Comparison of ENCODE assay signal across 13 cellular contexts in genomic region chr16:2160915-2161551, GRCh38. TPM values are rescaled to one million over a fixed set of nuclear protein-coding genes. Genes with fewer than 3 reads are reported as not detected.
A peak's percentile ranks its signal among the peaks of the same experiment; 100 is the strongest.
DNase-seq lines count a peak whose midpoint lies in the region; ATAC-seq lines count a peak whose summit lies in the region.
"Had no signal": no experiment of that assay in that cellular context is flagged by ENCODE, and none has a peak within 500 bp of the region (broad histone marks: within the 10 kb centered on the region; RNA-seq: fewer than 3 reads in every experiment).

No MANE protein-coding gene starts in this region.

- H3K9me3 ChIP-seq in esophagus (ENCODE audit: control insufficient read depth in 2 of 2, insufficient read depth in 1 of 2, low read depth in 1 of 2, low read length in 1 of 2): no peaks in the 10 kb centered on the region
- H3K9me3 ChIP-seq in mucosa of stomach (ENCODE audit: control insufficient read depth, low read length): no peaks in the 10 kb centered on the region
- H3K9me3 ChIP-seq: body of pancreas, SJCRH30 had no signal

- H3K4me1 Mint-ChIP-seq in activated T-cell treated with anti-CD3 and anti-CD28 coated beads, Interleukin-2, amount 50 U/mL, for 24 hours (ENCODE audit: low read depth): peaks cover 34% of the 10 kb centered on the region

- 33 to 44% methylated on average over 16 to 20 of the region's 20 CpGs for WGBS in esophagus, 2 donors

- H3K27me3 ChIP-seq in esophagus (ENCODE audit: control insufficient read depth in 1 of 2, insufficient read depth in 2 of 2, low read length in 2 of 2) (no peaks in the 10 kb centered on the region), mucosa of stomach (ENCODE audit: control insufficient read depth, insufficient read depth, low read length) (no peaks in the 10 kb centered on the region)
- H3K27me3 ChIP-seq: body of pancreas, SJCRH30 had no signal

- ATAC-seq in HG03135 (IDR thresholded peaks at IDR 0.05; ENCODE audit: unreplicated experiment) (no peak), HG03439 (IDR thresholded peaks at IDR 0.05; ENCODE audit: unreplicated experiment) (no peak)
- ATAC-seq: body of pancreas had no signal

- H3K9ac ChIP-seq in mucosa of stomach (ENCODE audit: low read length): peak overlapping the region; percentile 22

- no peaks in the 10 kb centered on the region for H3K9me3 Mint-ChIP-seq in activated T-cell treated with anti-CD3 and anti-CD28 coated beads, Interleukin-2, amount 50 U/mL, for 24 hours
- H3K9me3 Mint-ChIP-seq: activated CD4-positive, alpha-beta memory T cell treated with anti-CD3 and anti-CD28 coated beads for 36 hours had no signal

- no peaks in the 10 kb centered on the region for H3K27me3 Mint-ChIP-seq in activated T-cell treated with anti-CD3 and anti-CD28 coated beads, Interleukin-2, amount 50 U/mL, for 24 hours
- H3K27me3 Mint-ChIP-seq: activated CD4-positive, alpha-beta memory T cell treated with anti-CD3 and anti-CD28 coated beads for 36 hours had no signal

- peak overlapping the region; percentile 40 for H3K27ac Mint-ChIP-seq in activated T-cell treated with anti-CD3 and anti-CD28 coated beads, Interleukin-2, amount 50 U/mL, for 24 hours
- H3K27ac Mint-ChIP-seq: activated CD4-positive, alpha-beta memory T cell treated with anti-CD3 and anti-CD28 coated beads for 36 hours had no signal

- no peak for DNase-seq in activated T-cell treated with anti-CD3 and anti-CD28 coated beads, Interleukin-2, amount 50 U/mL, for 24 hours
- no peak for DNase-seq in activated T-cell treated with anti-CD3 and anti-CD28 coated beads, Interleukin-2, amount 50 U/mL, for 48 hours
- DNase-seq in mesenteric fat pad (ENCODE audit: low spot score) (no peak), activated gamma-delta T cell (lab: John Stamatoyannopoulos, UW) (no peak)
- DNase-seq: activated CD4-positive, alpha-beta memory T cell treated with anti-CD3 and anti-CD28 coated beads for 36 hours; NCI-H1694 treated with DMSO at 0.1 percent for 48 hours; SJCRH30 had no signal

- peaks cover 27 to 64% of the 10 kb centered on the region in 2 donors for H3K4me1 ChIP-seq in esophagus (ENCODE audit: control insufficient read depth in 2 of 2, insufficient read depth in 2 of 2, low read length in 1 of 2)
- H3K4me1 ChIP-seq in mucosa of stomach (ENCODE audit: control insufficient read depth, insufficient read depth, low read length): peaks cover 77% of the 10 kb centered on the region
- H3K4me1 ChIP-seq: SJCRH30 had no signal

- peaks cover 4 to 10% of the 10 kb centered on the region in 2 donors for H3K36me3 ChIP-seq in esophagus (ENCODE audit: control insufficient read depth in 2 of 2, insufficient read depth in 2 of 2, low read length in 1 of 2)
- H3K36me3 ChIP-seq in mucosa of stomach (ENCODE audit: control insufficient read depth, insufficient read depth, low read length): peaks cover 2% of the 10 kb centered on the region

- H3K4me3 ChIP-seq in esophagus (ENCODE audit: low read depth in 1 of 2, low read length in 2 of 2) (no peak overlapping the region), mucosa of stomach (ENCODE audit: low read length) (no peak overlapping the region)
- H3K4me3 ChIP-seq: body of pancreas, SJCRH30 had no signal

- peaks cover 29% of the 10 kb centered on the region for H3K36me3 Mint-ChIP-seq in activated T-cell treated with anti-CD3 and anti-CD28 coated beads, Interleukin-2, amount 50 U/mL, for 24 hours (ENCODE audit: low read depth)

- H3K27ac ChIP-seq in esophagus (ENCODE audit: low read depth in 2 of 2, low read length in 1 of 2): peak overlapping the region; percentile 92 to 93
- H3K27ac ChIP-seq: SJCRH30 had no signal

- no peak overlapping the region for H3K4me3 Mint-ChIP-seq in activated T-cell treated with anti-CD3 and anti-CD28 coated beads, Interleukin-2, amount 50 U/mL, for 24 hours
- H3K4me3 Mint-ChIP-seq: activated CD4-positive, alpha-beta memory T cell treated with anti-CD3 and anti-CD28 coated beads for 36 hours had no signal

RNA-seq across cellular contexts. Expression of gene TRAF7, which starts 5.5 kb away (rescaled TPM):
- 10 to 100 TPM; 40.1 to 41.5 TPM for polyA plus RNA-seq in esophagus
- total RNA-seq in mesenteric fat pad: 63.5 TPM

RNA-seq across cellular contexts. Expression of gene RAB26, which starts 12.6 kb away (rescaled TPM):
- polyA plus RNA-seq in esophagus: 1 to 10 TPM; 1.1 to 4.7 TPM
- not detected for total RNA-seq in mesenteric fat pad
- total RNA-seq: A172 had no signal

RNA-seq across cellular contexts. Expression of gene PKD1, which starts 25.3 kb away (rescaled TPM):
- 10 to 100 TPM; 40.5 to 78.0 TPM for polyA plus RNA-seq in esophagus
- 99.4 TPM for total RNA-seq in mesenteric fat pad

RNA-seq across cellular contexts. Expression of gene CASKIN1, which starts 35.4 kb away (rescaled TPM):
- polyA plus RNA-seq in esophagus: under 1 TPM; 0.29 to 0.81 TPM
- 0.06 TPM for total RNA-seq in mesenteric fat pad

RNA-seq across cellular contexts. Expression of gene MLST8, which starts 44.2 kb away (rescaled TPM):
- polyA plus RNA-seq in esophagus: 10 to 100 TPM; 27.8 to 38.3 TPM
- 21.9 TPM for total RNA-seq in mesenteric fat pad
